In genomic region chr14:69749956-69750355, GRCh38 we compare ENCODE assay signal across 24 cellular contexts. TPM values are rescaled to one million over a fixed set of nuclear protein-coding genes. Genes with fewer than 3 reads are reported as not detected.
DNase-seq lines count a peak whose midpoint lies in the region; ATAC-seq and TF ChIP-seq lines count a peak whose summit lies in the region.
"Had no signal": no experiment of that assay in that cellular context is flagged by ENCODE, and none has a peak within 500 bp of the region (broad histone marks: within the 10 kb centered on the region; RNA-seq: fewer than 3 reads in every experiment).

No MANE protein-coding gene starts in this region.

- peak overlapping the region; percentile 7 for H3K27ac Mint-ChIP-seq in type B pancreatic cell
- H3K27ac Mint-ChIP-seq: activated CD4-positive, alpha-beta T cell treated with anti-CD3 and anti-CD28 coated beads, Interleukin-2, amount 10 ng/mL, durations not matched to agents 7 days and 5 days; T-cell had no signal

- ATAC-seq in GM19043 (IDR thresholded peaks at IDR 0.05; ENCODE audit: low read depth, unreplicated experiment), result peak; percentile 61
- ATAC-seq: T-cell had no signal

- H3K27ac ChIP-seq in right atrium auricular region, result no peak overlapping the region
- H3K27ac ChIP-seq: cardiac muscle cell had no signal

- H3K4me3 ChIP-seq in right atrium auricular region, result no peak overlapping the region
- H3K4me3 ChIP-seq: cardiac muscle cell had no signal

- H3K36me3 Mint-ChIP-seq in type B pancreatic cell, result no peaks in the 10 kb centered on the region
- H3K36me3 Mint-ChIP-seq: T-cell had no signal

- H3K36me3 ChIP-seq in right atrium auricular region, result no peaks in the 10 kb centered on the region
- H3K36me3 ChIP-seq: cardiac muscle cell had no signal

- H3K27me3 ChIP-seq in right atrium auricular region, result no peaks in the 10 kb centered on the region
- H3K27me3 ChIP-seq: cardiac muscle cell had no signal

- DNase-seq in HuH-7.5 (ENCODE audit: low spot score), result peak; percentile 23
- peak; percentile 62 for DNase-seq in left kidney (ENCODE audit: low read depth, low spot score)
- no peak for DNase-seq in type B pancreatic cell (ENCODE audit: extremely low spot score, unreplicated experiment)
- DNase-seq in NCI-H187 (lab: John Stamatoyannopoulos, UW), result no peak
- no peak for DNase-seq in right atrium auricular region (ENCODE audit: low spot score)
- no peak for DNase-seq in OCI-M2 (lab: John Stamatoyannopoulos, UW; ENCODE audit: unreplicated experiment)
- DNase-seq: activated CD4-positive, alpha-beta T cell treated with anti-CD3 and anti-CD28 coated beads, Interleukin-2, amount 10 ng/mL, durations not matched to agents 7 days and 5 days; activated CD8-positive, alpha-beta memory T cell treated with anti-CD3 and anti-CD28 coated beads, Interleukin-2, amount 50 U/mL, for 4 hours; activated naive CD4-positive, alpha-beta T cell; AML-193; amniotic stem cell; dermis blood vessel endothelial cell; hippocampal formation; NCI-H1105 treated with DMSO at 0.1 percent for 48 hours; NCI-H2107; NCI-H510A treated with DMSO at 0.1 percent for 48 hours; Right ventricle myocardium superior; T-cell had no signal

- no peaks in the 10 kb centered on the region for H3K9me3 Mint-ChIP-seq in type B pancreatic cell
- H3K9me3 Mint-ChIP-seq: activated CD4-positive, alpha-beta T cell treated with anti-CD3 and anti-CD28 coated beads, Interleukin-2, amount 10 ng/mL, durations not matched to agents 7 days and 5 days; T-cell had no signal

- peaks cover 12% of the 10 kb centered on the region for H3K4me1 Mint-ChIP-seq in type B pancreatic cell (ENCODE audit: unreplicated experiment)

- H3K9me3 ChIP-seq in right atrium auricular region, result no peaks in the 10 kb centered on the region

- no peaks in the 10 kb centered on the region for H3K27me3 Mint-ChIP-seq in type B pancreatic cell
- H3K27me3 Mint-ChIP-seq: activated CD4-positive, alpha-beta T cell treated with anti-CD3 and anti-CD28 coated beads, Interleukin-2, amount 10 ng/mL, durations not matched to agents 7 days and 5 days; T-cell had no signal

- H3K4me3 Mint-ChIP-seq in type B pancreatic cell, result peak overlapping the region; percentile 2
- H3K4me3 Mint-ChIP-seq: activated CD4-positive, alpha-beta T cell treated with anti-CD3 and anti-CD28 coated beads, Interleukin-2, amount 10 ng/mL, durations not matched to agents 7 days and 5 days; T-cell had no signal

- no peaks in the 10 kb centered on the region for H3K4me1 ChIP-seq in right atrium auricular region

- TF ChIP-seq CTCF in type B pancreatic cell (conservative IDR thresholded peaks at IDR 0.05) (no peak), right atrium auricular region (IDR thresholded peaks at IDR 0.05) (no peak)

RNA-seq across cellular contexts. Expression of gene SRSF5, which starts 17.0 kb away (rescaled TPM):
- total RNA-seq in type B pancreatic cell (ENCODE audit: low replicate concordance) (388 and 417 TPM in 2 replicates), right atrium auricular region (100 to 1,000 TPM in 1 of 2 donors, 10 to 100 TPM in 1; 96.8 to 111 TPM)

RNA-seq across cellular contexts. Expression of gene SLC10A1, which starts 47.1 kb away (rescaled TPM):
- not detected in 2 replicates for total RNA-seq in type B pancreatic cell (ENCODE audit: low replicate concordance)
- total RNA-seq in right atrium auricular region, result under 1 TPM in 1 of 2 donors, not detected in 1; 0.16 TPM
- total RNA-seq: activated CD4-positive, alpha-beta T cell treated with anti-CD3 and anti-CD28 coated beads, Interleukin-2, amount 10 ng/mL, durations not matched to agents 7 days and 5 days; cardiac muscle cell; dermis blood vessel endothelial cell; fibroblast of villous mesenchyme; kidney epithelial cell; LHCN-M2; Right ventricle myocardium superior; temporal lobe had no signal

Comparison
In these comparisons a context has a peak if more than half of its experiments do, and no peak if none do; other contexts are left out.
1. DNase-seq: peak in HuH-7.5 (single experiment) and left kidney (single experiment); none in type B pancreatic cell (single experiment), NCI-H187 (0 of 2), right atrium auricular region (single experiment) and OCI-M2 (single experiment).